Comparison of ENCODE assay signal across 10 cellular contexts in the genomic region with DNA sequence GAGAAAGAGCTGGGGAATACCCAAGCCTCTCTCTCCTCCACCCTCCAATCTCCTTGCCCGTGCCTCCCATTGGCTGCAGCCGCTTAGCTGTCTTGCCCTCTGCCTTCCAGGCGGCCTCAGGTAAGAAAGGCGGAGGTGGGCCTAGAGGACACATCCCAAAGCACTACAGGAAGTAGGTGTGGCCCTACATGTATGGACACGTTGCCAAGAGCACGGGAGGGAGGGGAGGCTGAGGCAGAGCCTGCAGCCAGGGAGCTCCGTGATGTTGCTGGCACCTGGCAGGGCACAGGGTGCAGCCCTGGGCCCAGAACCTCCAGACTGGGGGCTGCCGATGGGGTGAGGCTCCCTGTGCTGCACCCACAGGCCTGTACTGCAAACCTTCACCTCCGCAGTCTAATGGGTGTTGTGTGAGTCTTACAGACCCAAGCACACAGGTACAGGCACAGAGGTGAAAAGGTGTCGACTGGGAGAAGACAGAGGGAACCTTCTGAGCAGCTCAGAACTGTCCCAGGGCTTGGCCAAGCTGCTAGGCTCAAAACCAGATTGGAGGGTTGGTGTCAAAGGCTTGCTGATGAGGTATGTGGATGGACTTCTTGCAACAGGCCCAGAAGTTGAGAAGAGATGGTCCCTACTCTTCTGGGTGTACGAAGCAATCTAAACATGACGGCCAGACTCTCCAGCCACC. TPM values are rescaled to one million over a fixed set of nuclear protein-coding genes. Genes with fewer than 3 reads are reported as not detected.
A peak's percentile ranks its signal among the peaks of the same experiment; 100 is the strongest.
DNase-seq lines count a peak whose midpoint lies in the region; ATAC-seq lines count a peak whose summit lies in the region.
"Had no signal": no experiment of that assay in that cellular context is flagged by ENCODE, and none has a peak within 500 bp of the region (broad histone marks: within the 10 kb centered on the region; RNA-seq: fewer than 3 reads in every experiment).

No MANE protein-coding gene starts in this region.

- H3K4me1 ChIP-seq in esophagus (ENCODE audit: control insufficient read depth in 2 of 2, insufficient read depth in 2 of 2, low read length in 1 of 2), result peaks cover 7 to 32% of the 10 kb centered on the region in 2 donors

- H3K36me3 Mint-ChIP-seq in stimulated activated naive CD8-positive, alpha-beta T cell treated with anti-CD3 and anti-CD28 coated beads, Interleukin-15, Interleukin-2, amounts not matched to agents 100 ng/mL and 50 ng/mL, for 24 hours (ENCODE audit: low read depth), result no peaks in the 10 kb centered on the region

- DNase-seq in NCI-H1105 treated with DMSO at 0.1 percent for 48 hours (lab: John Stamatoyannopoulos, UW) (peak; percentile 8), NCI-H1105 (lab: John Stamatoyannopoulos, UW) (no peak), NCI-H748 (lab: John Stamatoyannopoulos, UW; ENCODE audit: unreplicated experiment) (peak; percentile 94), kidney glomerular epithelial cell (lab: John Stamatoyannopoulos, UW) (no peak)
- DNase-seq: islet precursor cell, NCI-H2227 treated with DMSO at 0.1 percent for 48 hours had no signal

- H3K27me3 Mint-ChIP-seq in stimulated activated naive CD8-positive, alpha-beta T cell treated with anti-CD3 and anti-CD28 coated beads, Interleukin-15, Interleukin-2, amounts not matched to agents 100 ng/mL and 50 ng/mL, for 24 hours, result no peaks in the 10 kb centered on the region

- no peaks in the 10 kb centered on the region for H3K9me3 Mint-ChIP-seq in stimulated activated naive CD8-positive, alpha-beta T cell treated with anti-CD3 and anti-CD28 coated beads, Interleukin-15, Interleukin-2, amounts not matched to agents 100 ng/mL and 50 ng/mL, for 24 hours

- H3K4me3 ChIP-seq in esophagus (ENCODE audit: low read depth in 1 of 2, low read length in 2 of 2), result no peak overlapping the region

- ATAC-seq in HG02588 (IDR thresholded peaks at IDR 0.05; ENCODE audit: unreplicated experiment) (no peak), HG02885 (IDR thresholded peaks at IDR 0.05; ENCODE audit: poor library complexity, unreplicated experiment) (no peak)

- no peak overlapping the region for H3K27ac Mint-ChIP-seq in stimulated activated naive CD8-positive, alpha-beta T cell treated with anti-CD3 and anti-CD28 coated beads, Interleukin-15, Interleukin-2, amounts not matched to agents 100 ng/mL and 50 ng/mL, for 24 hours

- 41 to 48% methylated on average over 12 of the region's 12 CpGs for WGBS in esophagus, 2 donors

- H3K27ac ChIP-seq in esophagus (ENCODE audit: low read depth in 2 of 2, low read length in 1 of 2), result peak overlapping the region; percentile 92 to 97

- H3K27me3 ChIP-seq in esophagus (ENCODE audit: control insufficient read depth in 1 of 2, insufficient read depth in 2 of 2, low read length in 2 of 2), result no peaks in the 10 kb centered on the region

- H3K4me3 Mint-ChIP-seq in stimulated activated naive CD8-positive, alpha-beta T cell treated with anti-CD3 and anti-CD28 coated beads, Interleukin-15, Interleukin-2, amounts not matched to agents 100 ng/mL and 50 ng/mL, for 24 hours, result peak overlapping the region; percentile 66

- no peaks in the 10 kb centered on the region for H3K9me3 ChIP-seq in esophagus (ENCODE audit: control insufficient read depth in 2 of 2, insufficient read depth in 1 of 2, low read depth in 1 of 2, low read length in 1 of 2)

- peaks cover 26% of the 10 kb centered on the region for H3K4me1 Mint-ChIP-seq in stimulated activated naive CD8-positive, alpha-beta T cell treated with anti-CD3 and anti-CD28 coated beads, Interleukin-15, Interleukin-2, amounts not matched to agents 100 ng/mL and 50 ng/mL, for 24 hours (ENCODE audit: low read depth)

- H3K36me3 ChIP-seq in esophagus (ENCODE audit: control insufficient read depth in 2 of 2, insufficient read depth in 2 of 2, low read length in 1 of 2), result no peaks in the 10 kb centered on the region

RNA-seq across cellular contexts. Expression of gene FOXK2, which starts 23.5 kb away (rescaled TPM):
- polyA plus RNA-seq in esophagus, result 10 to 100 TPM; 15.9 to 20.5 TPM

RNA-seq across cellular contexts. Expression of gene NARF, which starts 37.4 kb away (rescaled TPM):
- polyA plus RNA-seq in esophagus, result 10 to 100 TPM; 31.1 to 53.3 TPM

RNA-seq across cellular contexts. Expression of gene CYBC1, which starts 45.4 kb away (rescaled TPM):
- polyA plus RNA-seq in esophagus, result 10 to 100 TPM; 27.5 to 28.1 TPM

Comparison
In these comparisons a context has a peak if more than half of its experiments do, and no peak if none do; other contexts are left out.
1. DNase-seq: peak in NCI-H1105 treated with DMSO at 0.1 percent for 48 hours (single experiment) and NCI-H748 (single experiment); none in NCI-H1105 (single experiment) and kidney glomerular epithelial cell (single experiment).